10 cellular contexts compared by ENCODE assay signal in the genomic region with DNA sequence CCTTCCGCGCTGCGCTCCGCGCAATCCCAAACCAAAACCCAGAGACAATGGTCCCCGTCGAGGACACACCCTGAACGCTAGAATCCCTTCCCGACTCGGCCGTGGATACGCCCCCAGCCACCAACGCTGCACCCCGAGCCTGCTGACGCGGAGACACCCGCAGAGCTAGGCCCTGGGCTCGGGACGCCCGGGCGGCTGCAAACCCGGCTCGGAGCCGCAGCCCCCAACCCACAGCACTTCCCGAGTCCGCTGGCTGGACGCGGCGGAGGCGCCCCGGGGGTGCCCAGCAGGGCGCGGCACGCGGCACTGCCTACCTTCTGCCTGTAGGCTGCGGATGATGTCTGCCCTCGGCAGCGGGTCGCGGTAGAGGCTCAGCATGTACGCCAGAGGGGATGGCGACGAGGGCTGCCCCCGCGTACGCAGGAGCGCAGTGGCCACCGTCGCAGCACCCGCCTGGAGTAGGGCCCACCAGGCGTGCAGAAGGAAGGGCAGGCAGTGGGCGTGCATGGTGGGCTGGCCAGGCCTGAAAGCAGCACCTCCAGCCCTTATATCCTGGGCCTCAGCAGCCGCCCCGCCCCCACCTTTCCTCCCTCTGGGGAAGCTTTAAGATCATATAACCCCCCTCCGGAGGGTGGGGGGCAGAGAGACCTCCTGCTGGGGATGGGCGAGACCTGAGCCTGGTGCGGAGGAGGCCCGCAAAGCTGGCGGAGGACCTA. TPM values are rescaled to one million over a fixed set of nuclear protein-coding genes. Genes with fewer than 3 reads are reported as not detected.
DNase-seq lines count a peak whose midpoint lies in the region; ATAC-seq and TF ChIP-seq lines count a peak whose summit lies in the region.
"Had no signal": no experiment of that assay in that cellular context is flagged by ENCODE, and none has a peak within 500 bp of the region (broad histone marks: within the 10 kb centered on the region; RNA-seq: fewer than 3 reads in every experiment).

A gene (minus strand): TSS at position 521 of the 716 bp plus-strand sequence. CDS start 14 bp downstream, at position 507.

- H3K4me1 ChIP-seq in IMR-90 (ENCODE audit: control insufficient read depth, insufficient read depth, low read length) (peaks cover 2% of the 10 kb centered on the region; the same call in 1 of the 2 replicates), sigmoid colon (peaks cover 0 to 33% (median 26%) of the 10 kb centered on the region in 4 donors), PC-9 (replicated peaks; ENCODE audit: insufficient read depth) (no peaks in the 10 kb centered on the region)

- H3K9me3 ChIP-seq in IMR-90 (ENCODE audit: control insufficient read depth, insufficient read depth, low read length) (no peaks in the 10 kb centered on the region; the same call in 1 of the 2 replicates), sigmoid colon (no peaks in the 10 kb centered on the region), PC-9 (ENCODE audit: insufficient read depth, low read depth) (no peaks in the 10 kb centered on the region)

- H3K36me3 Mint-ChIP-seq in activated T-helper 2 cell treated with anti-CD3 and anti-CD28 coated beads, Interferon-gamma antibody, Interleukin-2, Interleukin-4, amounts not matched to agents 10 μg/mL and 5 μg/mL and 100 μg/mL, durations not matched to agents 14 hours and 24 hours and 36 hours (ENCODE audit: low read depth): no peaks in the 10 kb centered on the region

- no peaks in the 10 kb centered on the region for H3K36me3 ChIP-seq in IMR-90 (ENCODE audit: control insufficient read depth, insufficient read depth, low read length)
- no peaks in the 10 kb centered on the region for H3K36me3 ChIP-seq in sigmoid colon
- no peaks in the 10 kb centered on the region for H3K36me3 ChIP-seq in PC-9 (ENCODE audit: low read depth)

- H3K4ac ChIP-seq in IMR-90 (ENCODE audit: low read depth, low read length): no peak within 1 kb of the TSS

- H2BK5ac ChIP-seq in IMR-90 (ENCODE audit: low read depth, low read length, poor library complexity, severe bottlenecking): no peak within 1 kb of the TSS

- no peak within 1 kb of the TSS for H4K8ac ChIP-seq in IMR-90 (ENCODE audit: low read depth in 2 of 2, low read length in 2 of 2)

- peaks cover 5% of the 10 kb centered on the region; the same call in 1 of the 2 replicates for H3F3A ChIP-seq in PC-9 (ENCODE audit: insufficient read depth, low read depth)

- H2AFZ ChIP-seq in IMR-90 (replicated peaks; ENCODE audit: low read length, poor library complexity) (peak within 1 kb of the TSS; percentile 68), PC-9 (no peak within 1 kb of the TSS)

- H3K27ac ChIP-seq in IMR-90 (ENCODE audit: insufficient read depth, low read length) (no peak within 1 kb of the TSS), sigmoid colon (no peak within 1 kb of the TSS), PC-9 (no peak within 1 kb of the TSS)

- H2AK5ac ChIP-seq in IMR-90 (ENCODE audit: low read depth, low read length): no peak within 1 kb of the TSS

- ATAC-seq in IMR-90 (ENCODE audit: low read depth): peak; percentile 14; the same call in 1 of the 2 replicates
- no peak for ATAC-seq in HG03097 (IDR thresholded peaks at IDR 0.05; ENCODE audit: low FRiP score, unreplicated experiment)

- H3K79me1 ChIP-seq in IMR-90 (ENCODE audit: low read depth in 1 of 2, low read length in 2 of 2): no peaks in the 10 kb centered on the region

- H3K9me2 ChIP-seq in PC-9 (ENCODE audit: insufficient read depth): no peaks in the 10 kb centered on the region

- no peak for TF ChIP-seq CTCF in IMR-90 (conservative IDR thresholded peaks at IDR 0.05; ENCODE audit: low read depth, low read length)
- no peak for TF ChIP-seq CTCF in sigmoid colon (IDR thresholded peaks at IDR 0.05)
- no peak for TF ChIP-seq CTCF in PC-9 (conservative IDR thresholded peaks at IDR 0.05)

- no peak within 1 kb of the TSS for H3K18ac ChIP-seq in IMR-90 (ENCODE audit: low read depth, low read length)

- H3K27me3 ChIP-seq in IMR-90 (ENCODE audit: control insufficient read depth, insufficient read depth, low read length): peaks cover 51% of the 10 kb centered on the region
- peaks cover 17 to 26% (median 18%) of the 10 kb centered on the region in 3 donors for H3K27me3 ChIP-seq in sigmoid colon
- peaks cover 16% of the 10 kb centered on the region for H3K27me3 ChIP-seq in PC-9 (ENCODE audit: insufficient read depth, low read depth)

- no peak within 1 kb of the TSS for H3K56ac ChIP-seq in IMR-90 (ENCODE audit: extremely low read depth, insufficient read depth, low read length)

- H3K4me2 ChIP-seq in IMR-90 (ENCODE audit: low read depth, low read length) (peak within 1 kb of the TSS; percentile 31; the same call in 1 of the 2 replicates), PC-9 (no peak within 1 kb of the TSS)

- H3K14ac ChIP-seq in IMR-90 (replicated peaks; ENCODE audit: low read depth, low read length): no peak within 1 kb of the TSS

- no peak within 1 kb of the TSS for H3K4me3 ChIP-seq in IMR-90 (ENCODE audit: insufficient read depth, low read depth, low read length)
- peak within 1 kb of the TSS; percentile 69 for H3K4me3 ChIP-seq in iPS-11a (ENCODE audit: low read depth, low read length)
- H3K4me3 ChIP-seq in sigmoid colon: peak within 1 kb of the TSS in 3 of 4 donors; percentile 16 to 29 (median 17)
- no peak within 1 kb of the TSS for H3K4me3 ChIP-seq in PC-9

- CTCF ChIA-PET in IMR-90 (lab: Yijun Ruan, JAX) (no interaction called here), PC-9 (lab: Charles Lee) (no interaction called here)

- H3K4me1 Mint-ChIP-seq in activated T-helper 2 cell treated with anti-CD3 and anti-CD28 coated beads, Interferon-gamma antibody, Interleukin-2, Interleukin-4, amounts not matched to agents 10 μg/mL and 5 μg/mL and 100 μg/mL, durations not matched to agents 14 hours and 24 hours and 36 hours (ENCODE audit: low read depth): peaks cover 4% of the 10 kb centered on the region

- H3K9me1 ChIP-seq in IMR-90 (ENCODE audit: insufficient read depth, low read length): no peaks in the 10 kb centered on the region

- H4K91ac ChIP-seq in IMR-90 (ENCODE audit: insufficient read depth, low read depth, low read length): no peak within 1 kb of the TSS

- no peak within 1 kb of the TSS for H4K5ac ChIP-seq in IMR-90 (ENCODE audit: low read depth, low read length)

- H2BK15ac ChIP-seq in IMR-90 (ENCODE audit: low read depth, low read length): no peak within 1 kb of the TSS

- intact Hi-C loops in IMR-90 (cut with micrococcal nuclease): no loop called here
- intact Hi-C loops in activated T-helper 2 cell treated with anti-CD3 and anti-CD28 coated beads, Interferon-gamma antibody, Interleukin-2, Interleukin-4, amounts not matched to agents 10 μg/mL and 5 μg/mL and 100 μg/mL, durations not matched to agents 14 hours and 24 hours and 36 hours (cut with micrococcal nuclease): no loop called here
- intact Hi-C loops in sigmoid colon (cut with DNase I): no loop called here
- intact Hi-C loops in PC-9 (cut with micrococcal nuclease; ENCODE audit: unreplicated experiment): no loop called here

- H2BK20ac ChIP-seq in IMR-90 (ENCODE audit: low read depth, low read length): no peak within 1 kb of the TSS

- peaks cover 11% of the 10 kb centered on the region for H4K20me1 ChIP-seq in IMR-90 (ENCODE audit: insufficient read depth, low read length)
- no peaks in the 10 kb centered on the region for H4K20me1 ChIP-seq in PC-9 (ENCODE audit: insufficient read depth)

- no peak within 1 kb of the TSS for H3K9ac ChIP-seq in IMR-90 (ENCODE audit: low read depth, low read length)

- POLR2A ChIA-PET in IMR-90 (lab: Charles Lee; ENCODE audit: unreplicated experiment): no interaction called here
- POLR2A ChIA-PET in PC-9 (lab: Charles Lee; ENCODE audit: unreplicated experiment): no interaction called here

- no peak for TF ChIP-seq RAD21 in IMR-90 (IDR thresholded peaks at IDR 0.05; ENCODE audit: low read length)

- no peak within 1 kb of the TSS for H2BK120ac ChIP-seq in IMR-90 (ENCODE audit: low read depth, low read length)

- in situ Hi-C loops in IMR-90 (cut with MboI; ENCODE audit: low sequenced_read_pairs): no loop called here

- DNase-seq in IMR-90 (no peak), sigmoid colon (no peak), SKM-1 treated with dmso at 0.1 percent for 144 hours (lab: John Stamatoyannopoulos, UW; ENCODE audit: unreplicated experiment) (no peak), epidermal melanocyte (ENCODE audit: insufficient read length, low spot score) (no peak), PC-9 (no peak)
- DNase-seq in activated T-helper 2 cell treated with anti-CD3 and anti-CD28 coated beads, Interferon-gamma antibody, Interleukin-2, Interleukin-4, amounts not matched to agents 10 μg/mL and 5 μg/mL and 100 μg/mL, durations not matched to agents 14 hours and 24 hours and 36 hours (ENCODE audit: low spot score): no peak
- DNase-seq: activated gamma-delta T cell had no signal

- peak within 1 kb of the TSS; percentile 30 for H2AK9ac ChIP-seq in IMR-90 (replicated peaks; ENCODE audit: low read depth, low read length, poor library complexity)

- peak within 1 kb of the TSS; percentile 59 for H3K23ac ChIP-seq in IMR-90 (ENCODE audit: low read depth, low read length)

- H3K4me3 Mint-ChIP-seq in activated T-helper 2 cell treated with anti-CD3 and anti-CD28 coated beads, Interferon-gamma antibody, Interleukin-2, Interleukin-4, amounts not matched to agents 10 μg/mL and 5 μg/mL and 100 μg/mL, durations not matched to agents 14 hours and 24 hours and 36 hours (ENCODE audit: low read depth): peak within 1 kb of the TSS; percentile 66

- BruUV-seq in IMR-90 (replicated peaks; lab: Mats Ljungman, UMichigan) (no TSS peak), PC-9 (replicated peaks; lab: Mats Ljungman, UMichigan) (no TSS peak)

- no peaks in the 10 kb centered on the region for H3K79me2 ChIP-seq in PC-9 (ENCODE audit: low read depth)

- no peak for TF ChIP-seq POLR2A in IMR-90 (IDR thresholded peaks at IDR 0.05; ENCODE audit: low read depth, low read length)
- no peak for TF ChIP-seq POLR2A in sigmoid colon (IDR thresholded peaks at IDR 0.05)

- 17% methylated on average over 10 of the region's 59 CpGs; no CpG with 5 or more reads in 1 of the 2 experiments for WGBS in IMR-90 (ENCODE audit: extremely low coverage in 2 of 2, insufficient read length in 1 of 2), 2 experiments
- WGBS in sigmoid colon, 2 donors: 9 to 13% methylated on average over 59 of the region's 59 CpGs

- dilution Hi-C loops in IMR-90 (cut with HindIII; ENCODE audit: low sequenced_read_pairs, unreplicated experiment): no loop called here

- no peak for TF ChIP-seq EP300 in sigmoid colon (IDR thresholded peaks at IDR 0.05)

- peaks cover 57% of the 10 kb centered on the region for H3K27me3 Mint-ChIP-seq in activated T-helper 2 cell treated with anti-CD3 and anti-CD28 coated beads, Interferon-gamma antibody, Interleukin-2, Interleukin-4, amounts not matched to agents 10 μg/mL and 5 μg/mL and 100 μg/mL, durations not matched to agents 14 hours and 24 hours and 36 hours (ENCODE audit: low read depth)

- no peak within 1 kb of the TSS for H3K27ac Mint-ChIP-seq in activated T-helper 2 cell treated with anti-CD3 and anti-CD28 coated beads, Interferon-gamma antibody, Interleukin-2, Interleukin-4, amounts not matched to agents 10 μg/mL and 5 μg/mL and 100 μg/mL, durations not matched to agents 14 hours and 24 hours and 36 hours

- H3K9me3 Mint-ChIP-seq in activated T-helper 2 cell treated with anti-CD3 and anti-CD28 coated beads, Interferon-gamma antibody, Interleukin-2, Interleukin-4, amounts not matched to agents 10 μg/mL and 5 μg/mL and 100 μg/mL, durations not matched to agents 14 hours and 24 hours and 36 hours: no peaks in the 10 kb centered on the region

RNA-seq across cellular contexts. Expression of the gene that starts here (rescaled TPM):
- total RNA-seq in IMR-90 (2012; rRNA removed) (not detected in 2 replicates), sigmoid colon (not detected), PC-9 (2021) (not detected in 2 replicates)
- polyA plus RNA-seq in IMR-90 (2012; rRNA removed) (not detected in 2 replicates), sigmoid colon (not detected)
- polyA plus RNA-seq in IMR-90 (2012; cell fraction: cytosol; rRNA removed): not detected in 2 replicates
- polyA plus RNA-seq in IMR-90 (2012; cell fraction: nucleus; rRNA removed; ENCODE audit: low replicate concordance): not detected in 2 replicates
- total RNA-seq in activated T-helper 2 cell treated with anti-CD3 and anti-CD28 coated beads, Interferon-gamma antibody, Interleukin-2, Interleukin-4, amounts not matched to agents 10 μg/mL and 5 μg/mL and 100 μg/mL, durations not matched to agents 14 hours and 24 hours and 36 hours: not detected in 2 replicates
- total RNA-seq: liver had no signal
- polyA plus RNA-seq: liver had no signal

Comparison
In these comparisons a context has a peak if more than half of its experiments do, and no peak if none do; other contexts are left out.
1. Peak in ATAC-seq and H3K4me2 ChIP-seq in IMR-90; RNA of the gene not detected or under 1 TPM.
2. H3K4me3 ChIP-seq: peak in iPS-11a (single experiment) and sigmoid colon (3 of 4); none in IMR-90 (single experiment) and PC-9 (single experiment).